Comparison of ENCODE assay signal across 8 cellular contexts in genomic region chr5:55226027-55226933, GRCh38. TPM values are rescaled to one million over a fixed set of nuclear protein-coding genes. Genes with fewer than 3 reads are reported as not detected.
DNase-seq lines count a peak whose midpoint lies in the region; ATAC-seq and TF ChIP-seq lines count a peak whose summit lies in the region.

No MANE protein-coding gene starts in this region.

- H3K27ac ChIP-seq in right atrium auricular region = no peak overlapping the region
- H3K27ac ChIP-seq in coronary artery = no peak overlapping the region
- no peak overlapping the region for H3K27ac ChIP-seq in thymus (ENCODE audit: low read depth)

- no peaks in the 10 kb centered on the region for H3K36me3 Mint-ChIP-seq in memory B cell

- H3K36me3 ChIP-seq in right atrium auricular region (no peaks in the 10 kb centered on the region), thymus (ENCODE audit: control insufficient read depth, insufficient read depth) (no peaks in the 10 kb centered on the region)

- no peaks in the 10 kb centered on the region for H3K9me3 ChIP-seq in right atrium auricular region
- H3K9me3 ChIP-seq in thymus (ENCODE audit: control insufficient read depth) = peaks cover 1% of the 10 kb centered on the region

- H3K4me1 ChIP-seq in right atrium auricular region = peaks cover 0 to 35% of the 10 kb centered on the region in 2 donors
- peaks cover 10% of the 10 kb centered on the region for H3K4me1 ChIP-seq in thymus (ENCODE audit: control insufficient read depth, insufficient read depth, low read length)

- H3K27me3 Mint-ChIP-seq in memory B cell = peaks cover 48% of the 10 kb centered on the region

- peaks cover 25% of the 10 kb centered on the region for H3K4me1 Mint-ChIP-seq in memory B cell

- peak overlapping the region; percentile 70 for H3K4me3 Mint-ChIP-seq in memory B cell

- no peak overlapping the region for H3K27ac Mint-ChIP-seq in memory B cell

- H3K27me3 ChIP-seq in right atrium auricular region (peaks cover 70 to 76% of the 10 kb centered on the region in 2 donors), thymus (ENCODE audit: control insufficient read depth, insufficient read depth) (peaks cover 89% of the 10 kb centered on the region)

- TF ChIP-seq CTCF in right atrium auricular region (IDR thresholded peaks at IDR 0.05) (peak in 1 of 2 donors; percentile 18), coronary artery (IDR thresholded peaks at IDR 0.05) (no peak)

- H3K9me3 Mint-ChIP-seq in memory B cell = no peaks in the 10 kb centered on the region

- DNase-seq in Right ventricle myocardium inferior (ENCODE audit: missing footprints) = peak; percentile 65
- DNase-seq in right atrium auricular region (ENCODE audit: low spot score) = no peak
- peak; percentile 61 for DNase-seq in NCI-H2029 (lab: John Stamatoyannopoulos, UW)
- DNase-seq in UCSD-AML1 (lab: John Stamatoyannopoulos, UW; ENCODE audit: unreplicated experiment) = peak; percentile 65
- no peak for DNase-seq in coronary artery (ENCODE audit: low spot score)
- DNase-seq in memory B cell (ENCODE audit: low spot score in 2 of 2) = no peak

- H3K4me3 ChIP-seq in right atrium auricular region (peak overlapping the region in 1 of 2 donors; percentile 43), coronary artery (peak overlapping the region; percentile 69), thymus (ENCODE audit: low read length) (peak overlapping the region; percentile 46)

- intact Hi-C loops in Right ventricle myocardium inferior (cut with DNase I) = no loop called here

- peak; percentile 30 for ATAC-seq in Right ventricle myocardium inferior
- peak; percentile 58 for ATAC-seq in HG02884 (IDR thresholded peaks at IDR 0.05; ENCODE audit: unreplicated experiment)
- peak; percentile 48 for ATAC-seq in memory B cell (ENCODE audit: low read depth)

- WGBS in thymus = 4% methylated on average over 54 of the region's 54 CpGs

RNA-seq across cellular contexts. Expression of gene MCIDAS, which starts 0.8 kb away (rescaled TPM):
- total RNA-seq in Right ventricle myocardium inferior (not detected), right atrium auricular region (not detected)
- polyA plus RNA-seq in thymus = 0.11 TPM

RNA-seq across cellular contexts. Expression of gene CCNO, which starts 7.1 kb away (rescaled TPM):
- total RNA-seq in Right ventricle myocardium inferior (not detected), right atrium auricular region (under 1 TPM in 1 of 2 donors, not detected in 1; 0.28 TPM)
- 1.0 TPM for polyA plus RNA-seq in thymus

RNA-seq across cellular contexts. Expression of gene CDC20B, which starts 53.3 kb away (rescaled TPM):
- total RNA-seq in Right ventricle myocardium inferior (not detected), right atrium auricular region (not detected)
- 0.27 TPM for polyA plus RNA-seq in thymus

Comparison
In these comparisons a context has a peak if more than half of its experiments do, and no peak if none do; other contexts are left out.
1. DNase-seq: peak in Right ventricle myocardium inferior (single experiment), NCI-H2029 (single experiment) and UCSD-AML1 (single experiment); none in right atrium auricular region (single experiment), coronary artery (single experiment) and memory B cell (0 of 2).
2. Peak in every context shown above with its lines, with median percentiles within 50 percentile points of each other: ATAC-seq.